In genomic region chr11:130216221-130216550, GRCh38 we compare ENCODE assay signal across 1 cellular context.
TF ChIP-seq lines count a peak whose summit lies in the region.

No MANE protein-coding gene starts in this region.

TF ChIP-seq in H1, 55 proteins besides CTCF, POLR2A, EP300 and RAD21:
- TF ChIP-seq SP1 (IDR thresholded peaks at IDR 0.05; ENCODE audit: low read depth, low read length) (no peak), JUND (IDR thresholded peaks at IDR 0.05; ENCODE audit: low read length) (no peak), POLR2AphosphoS5 (IDR thresholded peaks at IDR 0.05; ENCODE audit: low read depth, low read length) (no peak), TAF7 (optimal IDR thresholded peaks at IDR 0.05; ENCODE audit: borderline replicate concordance, low read depth, low read length) (no peak), SIX5 (IDR thresholded peaks at IDR 0.05; ENCODE audit: low read depth, low read length) (no peak)
